20 cellular contexts compared by ENCODE assay signal in genomic region chr9:96122255-96122654, GRCh38.
DNase-seq lines count a peak whose midpoint lies in the region; ATAC-seq and TF ChIP-seq lines count a peak whose summit lies in the region.
"Had no signal": no experiment of that assay in that cellular context is flagged by ENCODE, and none has a peak within 500 bp of the region (broad histone marks: within the 10 kb centered on the region; RNA-seq: fewer than 3 reads in every experiment).

No MANE protein-coding gene starts in this region.

- DNase-seq in HCT116 (ENCODE audit: low read depth, low spot score) (no peak), SJSA1 (ENCODE audit: low read depth in 1 of 2, low spot score in 2 of 2) (peak in 1 of 2 experiments; percentile 49), mesothelial cell of epicardium (ENCODE audit: low spot score in 2 of 2, unreplicated experiment in 2 of 2) (no peak), testis (peak; percentile 12), NAMALWA (ENCODE audit: low spot score) (no peak)
- DNase-seq: Calu3, DMS79 treated with DMSO at 0.1 percent for 48 hours, Kasumi-1, NCI-H1105 treated with DMSO at 0.1 percent for 48 hours, NCI-H146, NCI-H1930, NCI-H446 treated with DMSO at 0.1 percent for 48 hours, NCI-H526, NCI-H82, SHP77 treated with DMSO at 0.1 percent for 48 hours had no signal

- no peaks in the 10 kb centered on the region for H3K79me2 ChIP-seq in HCT116 (ENCODE audit: insufficient read depth, low read length)

- H3K9me2 ChIP-seq in HCT116 (ENCODE audit: insufficient read depth), result no peaks in the 10 kb centered on the region

- H3K4me3 ChIP-seq in HCT116 (replicated peaks in 1 of 2; ENCODE audit: low read depth in 1 of 2, low read length in 2 of 2) (no peak overlapping the region), SJSA1 (no peak overlapping the region), testis (no peak overlapping the region)
- H3K4me3 ChIP-seq: SK-N-MC had no signal

- intact Hi-C loops in HCT116 (cut with micrococcal nuclease), result no loop called here
- intact Hi-C loops in testis (cut with DNase I; ENCODE audit: low total_unique reads), result no loop called here

- no peaks in the 10 kb centered on the region for H3K4me1 ChIP-seq in HCT116 (ENCODE audit: control insufficient read depth in 1 of 2, insufficient read depth in 2 of 2, low read length in 2 of 2)
- peaks cover 75% of the 10 kb centered on the region for H3K4me1 ChIP-seq in SJSA1 (replicated peaks)
- peaks cover 25% of the 10 kb centered on the region for H3K4me1 ChIP-seq in testis

- TF ChIP-seq POLR2A in HCT116 (IDR thresholded peaks at IDR 0.05; ENCODE audit: borderline replicate concordance, extremely low read depth, insufficient read depth, insufficient read length) (no peak), testis (IDR thresholded peaks at IDR 0.05) (no peak)

- TF ChIP-seq CTCF in HCT116 (IDR thresholded peaks at IDR 0.05 in 2 of 3, conservative IDR thresholded peaks at IDR 0.05 in 1 of 3; ENCODE audit: borderline replicate concordance in 1 of 3, insufficient read depth in 1 of 3, low read depth in 2 of 3, low read length in 2 of 3) (no peak), mesothelial cell of epicardium (IDR thresholded peaks at IDR 0.05; ENCODE audit: unreplicated experiment) (no peak), testis (IDR thresholded peaks at IDR 0.05) (no peak)

- WGBS in testis, 2 donors, result 91 to 97% methylated on average over 5 of the region's 5 CpGs

- RAD21 ChIA-PET in HCT116 (lab: Charles Lee; ENCODE audit: low non-redundant PET in 1 of 2, low total read pairs in 2 of 2, uncharacterized antibody in 2 of 2, unreplicated experiment in 2 of 2), result no interaction called here

- peaks cover 6% of the 10 kb centered on the region for H3K4me1 Mint-ChIP-seq in mesothelial cell of epicardium

- peaks cover 8% of the 10 kb centered on the region for H3K27me3 Mint-ChIP-seq in mesothelial cell of epicardium (ENCODE audit: low read depth)

- ATAC-seq in HCT116 (peak; percentile 86), GM18873 (IDR thresholded peaks at IDR 0.05; ENCODE audit: low FRiP score, unreplicated experiment) (no peak), HG03045 (IDR thresholded peaks at IDR 0.05; ENCODE audit: unreplicated experiment) (no peak)
- ATAC-seq: HepG2, Panc1 had no signal

- no peak for TF ChIP-seq RAD21 in HCT116 (IDR thresholded peaks at IDR 0.05; ENCODE audit: low read depth)

- H3K4me2 ChIP-seq in HCT116 (ENCODE audit: low read length), result no peak overlapping the region

- no peak overlapping the region for H3K4me3 Mint-ChIP-seq in mesothelial cell of epicardium

- H3K27ac Mint-ChIP-seq in mesothelial cell of epicardium, result peak overlapping the region; percentile 39

- no peaks in the 10 kb centered on the region for H3K36me3 Mint-ChIP-seq in mesothelial cell of epicardium

- H3K27ac ChIP-seq in HCT116 (ENCODE audit: low read depth, low read length) (no peak overlapping the region), SJSA1 (peak overlapping the region; percentile 91), testis (no peak overlapping the region)
- H3K27ac ChIP-seq: SK-N-MC had no signal

- no peaks in the 10 kb centered on the region for H4K20me1 ChIP-seq in HCT116 (ENCODE audit: insufficient read depth)

- no peaks in the 10 kb centered on the region for H3K9me3 ChIP-seq in HCT116 (ENCODE audit: control insufficient read depth in 1 of 2, insufficient read depth in 1 of 2, low read depth in 1 of 2, low read length in 2 of 2)
- H3K9me3 ChIP-seq in SJSA1 (replicated peaks), result no peaks in the 10 kb centered on the region
- H3K9me3 ChIP-seq in testis, result no peaks in the 10 kb centered on the region

- BruUV-seq in HCT116 (replicated peaks; lab: Mats Ljungman, UMichigan), result no TSS peak

- H3K9ac ChIP-seq in HCT116 (ENCODE audit: low read length), result no peak overlapping the region

- H2AFZ ChIP-seq in HCT116 (ENCODE audit: low read depth, low read length, poor library complexity, severe bottlenecking), result no peak overlapping the region

- CTCF ChIA-PET in HCT116 (lab: Charles Lee), result no interaction called here

- H3K27me3 ChIP-seq in HCT116 (ENCODE audit: insufficient read depth, low read length) (no peaks in the 10 kb centered on the region), SJSA1 (replicated peaks) (no peaks in the 10 kb centered on the region), testis (no peaks in the 10 kb centered on the region)

- no peaks in the 10 kb centered on the region for H3K36me3 ChIP-seq in HCT116 (ENCODE audit: control insufficient read depth in 1 of 2, insufficient read depth in 2 of 2, low read length in 2 of 2)
- H3K36me3 ChIP-seq in SJSA1, result no peaks in the 10 kb centered on the region
- no peaks in the 10 kb centered on the region for H3K36me3 ChIP-seq in testis (ENCODE audit: low read depth, missing control alignments)

- H3K9me3 Mint-ChIP-seq in mesothelial cell of epicardium, result peaks cover 10% of the 10 kb centered on the region

- POLR2A ChIA-PET in HCT116 (lab: Charles Lee), result no interaction called here

TF ChIP-seq in HCT116, 20 proteins besides CTCF, POLR2A, EP300 and RAD21:
- TF ChIP-seq ZBTB33 (IDR thresholded peaks at IDR 0.05; ENCODE audit: extremely low read depth, insufficient replicate concordance, low read length), result no peak
- TF ChIP-seq TCF7L2 (IDR thresholded peaks at IDR 0.05; ENCODE audit: borderline replicate concordance, extremely low read depth, insufficient read depth, insufficient read length), result no peak
